ENCODE assay signal across 22 cellular contexts in the genomic region with DNA sequence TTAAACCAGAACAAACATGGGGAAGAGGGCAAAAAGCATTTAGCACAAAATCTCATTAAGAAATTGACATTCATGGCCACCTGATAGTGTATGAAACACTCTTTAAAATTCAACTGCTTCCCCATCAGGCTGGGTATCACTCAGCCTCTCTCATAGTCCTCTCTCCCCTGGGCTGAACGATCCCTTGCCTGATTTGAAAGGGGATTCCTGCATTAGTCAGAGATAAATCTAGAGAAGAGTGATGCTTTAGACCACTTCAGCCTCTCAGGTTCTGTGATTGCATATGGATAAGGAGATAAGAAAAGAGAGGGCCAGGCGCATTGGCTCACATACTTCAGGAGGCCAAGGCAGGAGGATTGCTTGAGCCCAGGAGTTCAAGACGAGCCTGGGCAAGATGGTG.
DNase-seq lines count a peak whose midpoint lies in the region; ATAC-seq and TF ChIP-seq lines count a peak whose summit lies in the region.
"Had no signal": no experiment of that assay in that cellular context is flagged by ENCODE, and none has a peak within 500 bp of the region (broad histone marks: within the 10 kb centered on the region; RNA-seq: fewer than 3 reads in every experiment).

No MANE protein-coding gene starts in this region.

- H3K36me3 Mint-ChIP-seq in Calu3 (ENCODE audit: insufficient read depth, unreplicated experiment): peaks cover 69% of the 10 kb centered on the region
- H3K36me3 Mint-ChIP-seq in natural killer cell treated with Interleukin-12 subunit alpha and Interleukin-12 subunit beta and Interleukin-15 and Interleukin-18, amount 100 ng/mL, for 72 hours: no peaks in the 10 kb centered on the region
- H3K36me3 Mint-ChIP-seq: CD8-positive, alpha-beta T cell had no signal

- intact Hi-C loops in Calu3 (cut with micrococcal nuclease; ENCODE audit: unreplicated experiment) (no loop called here), Panc1 (cut with micrococcal nuclease; ENCODE audit: unreplicated experiment) (no loop called here)

- H3K4me1 ChIP-seq in Panc1 (ENCODE audit: control insufficient read depth, insufficient read depth, low read length) (peaks cover 56% of the 10 kb centered on the region), hepatocyte (ENCODE audit: insufficient read depth) (peaks cover 46% of the 10 kb centered on the region)

- H3K27ac Mint-ChIP-seq in Calu3 (ENCODE audit: unreplicated experiment): peak overlapping the region; percentile 57
- H3K27ac Mint-ChIP-seq in natural killer cell treated with Interleukin-12 subunit alpha and Interleukin-12 subunit beta and Interleukin-15 and Interleukin-18, amount 100 ng/mL, for 72 hours: no peak overlapping the region
- H3K27ac Mint-ChIP-seq: CD8-positive, alpha-beta T cell had no signal

- WGBS in hepatocyte (ENCODE audit: low lambda C conversion rate, missing lambda C conversion rate): 69% methylated on average over 3 of the region's 3 CpGs

- H3K4me2 ChIP-seq in hepatocyte: no peak overlapping the region
- H3K4me2 ChIP-seq: BLaER1 treated with 17β-estradiol and CSF1 and Interleukin-3, amounts not matched to agents 10 nM and 100 nM; PC-9 had no signal

- no peak overlapping the region for H3K4me3 Mint-ChIP-seq in Calu3 (ENCODE audit: low read depth, unreplicated experiment)
- no peak overlapping the region for H3K4me3 Mint-ChIP-seq in natural killer cell treated with Interleukin-12 subunit alpha and Interleukin-12 subunit beta and Interleukin-15 and Interleukin-18, amount 100 ng/mL, for 72 hours
- H3K4me3 Mint-ChIP-seq: CD8-positive, alpha-beta T cell had no signal

- H3K9me3 Mint-ChIP-seq in Calu3 (ENCODE audit: low read depth, unreplicated experiment): peaks cover 4% of the 10 kb centered on the region
- H3K9me3 Mint-ChIP-seq in natural killer cell treated with Interleukin-12 subunit alpha and Interleukin-12 subunit beta and Interleukin-15 and Interleukin-18, amount 100 ng/mL, for 72 hours: peaks cover 4% of the 10 kb centered on the region
- H3K9me3 Mint-ChIP-seq: CD8-positive, alpha-beta T cell had no signal

- POLR2A ChIA-PET in Panc1 (lab: Charles Lee): no interaction called here

- no peaks in the 10 kb centered on the region for H3K27me3 Mint-ChIP-seq in Calu3 (ENCODE audit: unreplicated experiment)
- H3K27me3 Mint-ChIP-seq in natural killer cell treated with Interleukin-12 subunit alpha and Interleukin-12 subunit beta and Interleukin-15 and Interleukin-18, amount 100 ng/mL, for 72 hours: peaks cover 2 to 7% of the 10 kb centered on the region in 2 donors

- TF ChIP-seq CTCF in Calu3 (IDR thresholded peaks at IDR 0.05; ENCODE audit: unreplicated experiment) (no peak), Panc1 (IDR thresholded peaks at IDR 0.05) (no peak), hepatocyte (IDR thresholded peaks at IDR 0.05; ENCODE audit: poor library complexity) (no peak)

- ATAC-seq in HG03342 (IDR thresholded peaks at IDR 0.05; ENCODE audit: unreplicated experiment) (peak; percentile 46), Panc1 (no peak), GM19351 (IDR thresholded peaks at IDR 0.05; ENCODE audit: unreplicated experiment) (no peak), GM21786 (IDR thresholded peaks at IDR 0.05; ENCODE audit: unreplicated experiment) (no peak)
- ATAC-seq in natural killer cell treated with Interleukin-12 subunit alpha and Interleukin-12 subunit beta and Interleukin-15 and Interleukin-18, amount 100 ng/mL, for 72 hours: no peak
- ATAC-seq: CD8-positive, alpha-beta T cell had no signal

- CTCF ChIA-PET in Calu3 (lab: Charles Lee): no interaction called here
- CTCF ChIA-PET in Panc1 (lab: Charles Lee): interaction anchor here (0.6 kb wide), 1 partner anchor 34 kb away, joined by 3 read pairs; no protein-coding TSS in a partner anchor

- H3K36me3 ChIP-seq in Panc1 (ENCODE audit: control insufficient read depth, insufficient read depth, low read length) (peaks cover 7% of the 10 kb centered on the region; the same call in 1 of the 2 replicates), hepatocyte (replicated peaks; ENCODE audit: insufficient read depth, low read depth) (no peaks in the 10 kb centered on the region)
- H3K36me3 ChIP-seq: BLaER1 treated with 17β-estradiol and CSF1 and Interleukin-3, amounts not matched to agents 10 nM and 100 nM; MG63; SJSA1 had no signal

- peaks cover 1% of the 10 kb centered on the region for H3K79me2 ChIP-seq in hepatocyte

- H2AFZ ChIP-seq in hepatocyte: no peak overlapping the region
- H2AFZ ChIP-seq: PC-9 had no signal

- DNase-seq in Calu3 (no peak), Panc1 (ENCODE audit: low read depth, low spot score) (no peak), hepatocyte (ENCODE audit: low spot score) (no peak)
- DNase-seq in activated CD4-positive, CD25-positive, alpha-beta regulatory T cell (lab: John Stamatoyannopoulos, UW): no peak
- no peak for DNase-seq in natural killer cell treated with Interleukin-12 subunit alpha and Interleukin-12 subunit beta and Interleukin-15 and Interleukin-18, amount 100 ng/mL, for 72 hours (ENCODE audit: low spot score)
- DNase-seq: AML-193; CD8-positive, alpha-beta T cell; KG1; MG63; NCI-H2029; NCI-H2171; NCI-H774; NK-92 treated with Interleukin-12 subunit alpha and Interleukin-12 subunit beta, amount 100 ng/mL, for 24 hours; Right ventricle myocardium superior; RPMI8226 had no signal

- no peaks in the 10 kb centered on the region for H3K9me3 ChIP-seq in Panc1 (ENCODE audit: control insufficient read depth, insufficient read depth, low read depth, low read length)
- no peaks in the 10 kb centered on the region for H3K9me3 ChIP-seq in hepatocyte (ENCODE audit: low read depth)
- H3K9me3 ChIP-seq: A549; BLaER1 treated with 17β-estradiol and CSF1 and Interleukin-3, amounts not matched to agents 10 nM and 100 nM; MG63; SJSA1 had no signal

- in situ Hi-C loops in Panc1 (cut with HindIII; ENCODE audit: low pct_unique_long_range_greater_than_20kb, low sequenced_read_pairs): loop anchor here (25.0 kb wide), 1 partner anchor 264 kb away; no protein-coding TSS in a partner anchor

- no peaks in the 10 kb centered on the region for H4K20me1 ChIP-seq in hepatocyte (ENCODE audit: insufficient read depth, poor library complexity, severe bottlenecking)
- H4K20me1 ChIP-seq: BLaER1 treated with 17β-estradiol and CSF1 and Interleukin-3, amounts not matched to agents 10 nM and 100 nM had no signal

- BruUV-seq in Calu3 (replicated peaks; lab: Mats Ljungman, UMichigan) (no TSS peak), Panc1 (replicated peaks; lab: Mats Ljungman, UMichigan) (no TSS peak)

- H3K9me2 ChIP-seq in hepatocyte (replicated peaks; ENCODE audit: insufficient read depth): no peaks in the 10 kb centered on the region

- H3K4me1 Mint-ChIP-seq in Calu3 (ENCODE audit: low read depth, unreplicated experiment): peaks cover 65% of the 10 kb centered on the region
- no peaks in the 10 kb centered on the region for H3K4me1 Mint-ChIP-seq in natural killer cell treated with Interleukin-12 subunit alpha and Interleukin-12 subunit beta and Interleukin-15 and Interleukin-18, amount 100 ng/mL, for 72 hours (ENCODE audit: low read depth in 2 of 2)

- H3K27me3 ChIP-seq in Panc1 (ENCODE audit: control insufficient read depth, insufficient read depth, low read length) (no peaks in the 10 kb centered on the region), hepatocyte (no peaks in the 10 kb centered on the region)
- H3K27me3 ChIP-seq: BLaER1 treated with 17β-estradiol and CSF1 and Interleukin-3, amounts not matched to agents 10 nM and 100 nM; MG63; SJSA1 had no signal

- H3K27ac ChIP-seq in Panc1 (ENCODE audit: low read length): peak overlapping the region; percentile 75
- H3K27ac ChIP-seq in hepatocyte: peak overlapping the region; percentile 90
- H3K27ac ChIP-seq: BLaER1 treated with 17β-estradiol and CSF1 and Interleukin-3, amounts not matched to agents 10 nM and 100 nM; PC-9; SJSA1 had no signal

- H3K4me3 ChIP-seq in Panc1 (ENCODE audit: low read depth in 2 of 2, low read length in 2 of 2) (no peak overlapping the region), hepatocyte (no peak overlapping the region)
- H3K4me3 ChIP-seq: A549; BLaER1 treated with 17β-estradiol and CSF1 and Interleukin-3, amounts not matched to agents 10 nM and 100 nM; MG63; PC-9; SJSA1 had no signal
